In genomic region chr1:93461236-93461635, GRCh38 we compare ENCODE assay signal across 19 cellular contexts. TPM values are rescaled to one million over a fixed set of nuclear protein-coding genes. Genes with fewer than 3 reads are reported as not detected.
DNase-seq lines count a peak whose midpoint lies in the region; ATAC-seq, FAIRE-seq and TF ChIP-seq lines count a peak whose summit lies in the region.
"Had no signal": no experiment of that assay in that cellular context is flagged by ENCODE, and none has a peak within 500 bp of the region (broad histone marks: within the 10 kb centered on the region; RNA-seq: fewer than 3 reads in every experiment).

No MANE protein-coding gene starts in this region.

- FAIRE-seq in HepG2 (lab: Jason Lieb, UNC): no peak
- FAIRE-seq: A549, GM19239, HTR-8/SVneo had no signal

- no peak overlapping the region for H3K9ac ChIP-seq in HepG2 (ENCODE audit: insufficient read depth, low read depth, low read length)
- no peak overlapping the region for H3K9ac ChIP-seq in trophoblast cell (ENCODE audit: low read length)
- H3K9ac ChIP-seq: BLaER1 had no signal

- no peak for TF ChIP-seq CTCF in GM23338 (conservative IDR thresholded peaks at IDR 0.05; ENCODE audit: low read depth in 2 of 2)
- TF ChIP-seq CTCF in WTC11 (IDR thresholded peaks at IDR 0.05): no peak
- no peak for TF ChIP-seq CTCF in HepG2 (CRISPR knock-in tag; IDR thresholded peaks at IDR 0.05)
- no peak for TF ChIP-seq CTCF in testis (IDR thresholded peaks at IDR 0.05)
- no peak for TF ChIP-seq CTCF in thyroid gland (IDR thresholded peaks at IDR 0.05)

- peaks cover 33% of the 10 kb centered on the region for H3K4me1 Mint-ChIP-seq in GM23338
- peaks cover 46% of the 10 kb centered on the region for H3K4me1 Mint-ChIP-seq in WTC11
- H3K4me1 Mint-ChIP-seq in activated CD4-positive, alpha-beta memory T cell treated with anti-CD3 and anti-CD28 coated beads for 36 hours (ENCODE audit: low read depth): no peaks in the 10 kb centered on the region
- H3K4me1 Mint-ChIP-seq: CD14-positive monocyte; CD4-positive, alpha-beta memory T cell had no signal

- intact Hi-C loops in HepG2 (cut with micrococcal nuclease; ENCODE audit: unreplicated experiment): no loop called here
- intact Hi-C loops in testis (cut with DNase I; ENCODE audit: low total_unique reads): no loop called here
- intact Hi-C loops in thyroid gland (cut with DNase I): no loop called here
- intact Hi-C loops in activated CD4-positive, alpha-beta memory T cell treated with anti-CD3 and anti-CD28 coated beads for 36 hours (cut with micrococcal nuclease): no loop called here

- H3K9me3 ChIP-seq in HepG2 (ENCODE audit: low read length): no peaks in the 10 kb centered on the region
- no peaks in the 10 kb centered on the region for H3K9me3 ChIP-seq in trophoblast cell (ENCODE audit: insufficient read depth, low read depth, low read length)
- H3K9me3 ChIP-seq in testis: no peaks in the 10 kb centered on the region
- H3K9me3 ChIP-seq in thyroid gland: no peaks in the 10 kb centered on the region
- H3K9me3 ChIP-seq: A549 had no signal

- H3K27me3 ChIP-seq in GM23338 (ENCODE audit: insufficient read depth): no peaks in the 10 kb centered on the region
- no peaks in the 10 kb centered on the region for H3K27me3 ChIP-seq in HepG2 (ENCODE audit: control insufficient read depth in 1 of 2, insufficient read depth in 2 of 2, low read length in 2 of 2)
- H3K27me3 ChIP-seq in trophoblast cell (ENCODE audit: insufficient read depth, low read length): no peaks in the 10 kb centered on the region
- H3K27me3 ChIP-seq in testis: no peaks in the 10 kb centered on the region
- no peaks in the 10 kb centered on the region for H3K27me3 ChIP-seq in thyroid gland
- H3K27me3 ChIP-seq: BLaER1 had no signal

- H3K4me1 ChIP-seq in GM23338 (ENCODE audit: insufficient read depth): peaks cover 34% of the 10 kb centered on the region
- H3K4me1 ChIP-seq in HepG2 (ENCODE audit: insufficient read depth, low read length): peaks cover 18% of the 10 kb centered on the region
- no peaks in the 10 kb centered on the region for H3K4me1 ChIP-seq in trophoblast cell (ENCODE audit: control insufficient read depth in 1 of 2, insufficient read depth in 2 of 2, low read length in 2 of 2)
- no peaks in the 10 kb centered on the region for H3K4me1 ChIP-seq in testis
- no peaks in the 10 kb centered on the region for H3K4me1 ChIP-seq in thyroid gland
- H3K4me1 ChIP-seq: A549, BLaER1 had no signal

- peaks cover 39% of the 10 kb centered on the region for H3K36me3 Mint-ChIP-seq in GM23338 (ENCODE audit: low read depth)
- H3K36me3 Mint-ChIP-seq in WTC11: peaks cover 27% of the 10 kb centered on the region
- no peaks in the 10 kb centered on the region for H3K36me3 Mint-ChIP-seq in activated CD4-positive, alpha-beta memory T cell treated with anti-CD3 and anti-CD28 coated beads for 36 hours
- H3K36me3 Mint-ChIP-seq: CD4-positive, alpha-beta memory T cell had no signal

- peaks cover 85% of the 10 kb centered on the region for H4K20me1 ChIP-seq in GM23338 (replicated peaks; ENCODE audit: insufficient read depth)
- H4K20me1 ChIP-seq in HepG2 (ENCODE audit: insufficient read depth, low read length): peaks cover 18% of the 10 kb centered on the region; the same call in 1 of the 2 replicates

- H3K79me1 ChIP-seq in trophoblast cell (ENCODE audit: low read length): no peaks in the 10 kb centered on the region

- in situ Hi-C loops in HepG2 (cut with HindIII; ENCODE audit: extremely low pct_ligation_motif_present, low pct_unique_long_range_greater_than_20kb): no loop called here

- no peak overlapping the region for H2BK5ac ChIP-seq in trophoblast cell (ENCODE audit: low read depth, low read length, poor library complexity)

- H2BK120ac ChIP-seq in trophoblast cell (ENCODE audit: insufficient read depth, low read length, poor library complexity): no peak overlapping the region

- WGBS in HepG2 (ENCODE audit: low lambda C conversion rate): 56% methylated on average over 5 of the region's 5 CpGs
- WGBS in trophoblast cell (ENCODE audit: extremely low coverage, insufficient coverage, insufficient read length): no CpG with 5 or more reads among the region's 5 CpGs
- WGBS in testis, 2 donors: 86 to 88% methylated on average over 5 of the region's 5 CpGs
- 91 to 95% methylated on average over 5 of the region's 5 CpGs for WGBS in thyroid gland, 2 donors

- H2AK5ac ChIP-seq in trophoblast cell (ENCODE audit: low read length): no peak overlapping the region

- H3K36me3 ChIP-seq in GM23338 (ENCODE audit: insufficient read depth) (peaks cover 6% of the 10 kb centered on the region; the same call in 1 of the 2 replicates), HepG2 (replicated peaks in 1 of 2; ENCODE audit: control insufficient read depth in 1 of 2, insufficient read depth in 2 of 2, low read length in 2 of 2) (peaks cover 6 to 11% of the 10 kb centered on the region in 2 experiments; a peak in 4 of 5 replicates), trophoblast cell (ENCODE audit: control insufficient read depth in 1 of 2, insufficient read depth in 2 of 2, low read length in 2 of 2) (peaks cover 2 to 9% of the 10 kb centered on the region in 2 experiments), testis (ENCODE audit: low read depth, missing control alignments) (no peaks in the 10 kb centered on the region), thyroid gland (no peaks in the 10 kb centered on the region)

- H3F3A ChIP-seq in GM23338 (replicated peaks; ENCODE audit: low read depth): no peaks in the 10 kb centered on the region

- no peak overlapping the region for H3K4me3 Mint-ChIP-seq in GM23338
- H3K4me3 Mint-ChIP-seq in WTC11: no peak overlapping the region
- H3K4me3 Mint-ChIP-seq in activated CD4-positive, alpha-beta memory T cell treated with anti-CD3 and anti-CD28 coated beads for 36 hours: no peak overlapping the region
- H3K4me3 Mint-ChIP-seq: CD14-positive monocyte; CD4-positive, alpha-beta memory T cell had no signal

- H3K9me2 ChIP-seq in GM23338 (ENCODE audit: insufficient read depth): no peaks in the 10 kb centered on the region

- H3K4ac ChIP-seq in trophoblast cell (ENCODE audit: low read depth, low read length): peak overlapping the region; percentile 49

- BruUV-seq in HepG2 (replicated peaks; lab: Mats Ljungman, UMichigan): no TSS peak

- TF ChIP-seq POLR2A in HepG2 (IDR thresholded peaks at IDR 0.05; ENCODE audit: insufficient read depth in 1 of 2, low read depth in 2 of 2, low read length in 2 of 2): no peak
- TF ChIP-seq POLR2A in testis (IDR thresholded peaks at IDR 0.05): no peak
- no peak for TF ChIP-seq POLR2A in thyroid gland (IDR thresholded peaks at IDR 0.05)

- no peak overlapping the region for H3K18ac ChIP-seq in trophoblast cell (ENCODE audit: low read length)

- TF ChIP-seq EP300 in HepG2 (IDR thresholded peaks at IDR 0.05; ENCODE audit: low read depth in 2 of 2, low read length in 2 of 2) (no peak), HepG2 (CRISPR knock-in tag; IDR thresholded peaks at IDR 0.05; ENCODE audit: borderline replicate concordance) (no peak)

- peak overlapping the region; percentile 67; the same call in 1 of the 2 replicates for H3K27ac ChIP-seq in GM23338 (ENCODE audit: low read depth)
- H3K27ac ChIP-seq in HepG2 (ENCODE audit: extremely low read length, insufficient read depth, low read length): peak overlapping the region; percentile 24
- no peak overlapping the region for H3K27ac ChIP-seq in trophoblast cell (ENCODE audit: low read depth, low read length)
- H3K27ac ChIP-seq in testis: no peak overlapping the region
- H3K27ac ChIP-seq in thyroid gland: no peak overlapping the region
- H3K27ac ChIP-seq: 22Rv1, A549, BLaER1 had no signal

- H3K23ac ChIP-seq in trophoblast cell (ENCODE audit: low read length): no peak overlapping the region

- H3K79me2 ChIP-seq in GM23338 (replicated peaks; ENCODE audit: insufficient read depth) (peaks cover 100% of the 10 kb centered on the region), HepG2 (ENCODE audit: insufficient read depth, low read length) (peaks cover 86% of the 10 kb centered on the region), trophoblast cell (ENCODE audit: control insufficient read depth, insufficient read depth, low read length, poor library complexity) (peaks cover 22% of the 10 kb centered on the region)

- H2AFZ ChIP-seq in GM23338 (no peak overlapping the region), HepG2 (ENCODE audit: low read length) (no peak overlapping the region), trophoblast cell (ENCODE audit: insufficient read depth, low read length, poor library complexity) (no peak overlapping the region)

- no peak overlapping the region for H4K12ac ChIP-seq in trophoblast cell (ENCODE audit: low read depth, low read length)

- H3K14ac ChIP-seq in trophoblast cell (ENCODE audit: low read length): no peak overlapping the region

- H4K91ac ChIP-seq in trophoblast cell (ENCODE audit: low read depth, low read length): no peak overlapping the region

- CTCF ChIA-PET in WTC11 (lab: Charles Lee): no interaction called here
- CTCF ChIA-PET in HepG2 (lab: Yijun Ruan, JAX; ENCODE audit: low intra/inter-chr PET ratio, low total read pairs): no interaction called here
- CTCF ChIA-PET in activated CD4-positive, alpha-beta memory T cell treated with anti-CD3 and anti-CD28 coated beads for 36 hours (lab: Charles Lee): no interaction called here

- H2BK12ac ChIP-seq in trophoblast cell (ENCODE audit: low read length): no peak overlapping the region

- H4K8ac ChIP-seq in trophoblast cell (ENCODE audit: low read depth, low read length): no peak overlapping the region

- H3K4me3 ChIP-seq in GM23338 (no peak overlapping the region), HepG2 (replicated peaks in 1 of 3; ENCODE audit: insufficient read depth in 1 of 3, low read depth in 2 of 3, low read length in 3 of 3) (no peak overlapping the region), trophoblast cell (ENCODE audit: low read depth, low read length) (no peak overlapping the region), testis (no peak overlapping the region), thyroid gland (replicated peaks in 1 of 3) (no peak overlapping the region)
- H3K4me3 ChIP-seq: A549, BLaER1 had no signal

- no peak overlapping the region for H3K4me2 ChIP-seq in GM23338
- no peak overlapping the region; the same call in 1 of the 2 replicates for H3K4me2 ChIP-seq in HepG2 (ENCODE audit: low read depth, low read length)
- H3K4me2 ChIP-seq in trophoblast cell (ENCODE audit: low read length): no peak overlapping the region
- H3K4me2 ChIP-seq: A549, BLaER1 had no signal

- DNase-seq in GM23338 (ENCODE audit: low spot score): peak; percentile 32
- DNase-seq in WTC11 (ENCODE audit: low spot score): no peak
- peak; percentile 9 for DNase-seq in HepG2 (ENCODE audit: low spot score)
- DNase-seq in trophoblast cell: no peak
- no peak for DNase-seq in COR-L47 (lab: John Stamatoyannopoulos, UW)
- DNase-seq in testis: no peak
- no peak for DNase-seq in thyroid gland
- DNase-seq in activated CD4-positive, alpha-beta memory T cell treated with anti-CD3 and anti-CD28 coated beads for 36 hours: no peak
- DNase-seq: Calu3; CD4-positive, alpha-beta memory T cell; DMS79 treated with DMSO at 0.1 percent for 48 hours; GF-D8; H7 had no signal

- peaks cover 15% of the 10 kb centered on the region for H3K9me3 Mint-ChIP-seq in GM23338
- H3K9me3 Mint-ChIP-seq in WTC11: peaks cover 16% of the 10 kb centered on the region
- peaks cover 7% of the 10 kb centered on the region for H3K9me3 Mint-ChIP-seq in activated CD4-positive, alpha-beta memory T cell treated with anti-CD3 and anti-CD28 coated beads for 36 hours

- TF ChIP-seq RAD21 in HepG2 (CRISPR knock-in tag; IDR thresholded peaks at IDR 0.05): no peak

- H3K27me3 Mint-ChIP-seq in GM23338 (ENCODE audit: insufficient read depth, low read depth, poor library complexity): peaks cover 3% of the 10 kb centered on the region
- no peaks in the 10 kb centered on the region for H3K27me3 Mint-ChIP-seq in WTC11 (ENCODE audit: low read depth)
- H3K27me3 Mint-ChIP-seq in activated CD4-positive, alpha-beta memory T cell treated with anti-CD3 and anti-CD28 coated beads for 36 hours: no peaks in the 10 kb centered on the region

- ATAC-seq in GM23338: peak; percentile 67
- ATAC-seq in WTC11: no peak; the same call in 1 of the 2 replicates
- no peak for ATAC-seq in HepG2
- ATAC-seq: A549 had no signal

- H3K27ac Mint-ChIP-seq in GM23338 (no peak overlapping the region; the same call in 1 of the 2 replicates), WTC11 (peak overlapping the region; percentile 63; the same call in 1 of the 2 replicates)
- no peak overlapping the region for H3K27ac Mint-ChIP-seq in activated CD4-positive, alpha-beta memory T cell treated with anti-CD3 and anti-CD28 coated beads for 36 hours
- H3K27ac Mint-ChIP-seq: CD14-positive monocyte; CD4-positive, alpha-beta memory T cell had no signal

- POLR2A ChIA-PET in WTC11 (lab: Charles Lee) (no interaction called here), HepG2 (lab: Yijun Ruan, JAX) (no interaction called here)
- POLR2A ChIA-PET in activated CD4-positive, alpha-beta memory T cell treated with anti-CD3 and anti-CD28 coated beads for 36 hours (lab: Charles Lee): no interaction called here

RNA-seq across cellular contexts. Expression of gene FNBP1L, which starts 13.3 kb away (rescaled TPM):
- total RNA-seq in GM23338 (2014; rRNA removed; shearing (Covaris generic)): 114 and 132 TPM in 2 replicates
- polyA plus RNA-seq in GM23338 (2016; fragmentation: Nextera tagmentation; extraction: Ambion mirVana): 48.7 and 56.3 TPM in 2 replicates
- total RNA-seq in WTC11 (2021): 79.1 to 81.8 TPM (median 79.6 TPM) in 3 replicates
- total RNA-seq in HepG2 (2016; rRNA removed; fragmentation: Illumina TruSeq; extraction: Trizol): 27.1 and 41.3 TPM in 2 replicates
- 2.3 and 3.3 TPM in 2 replicates for total RNA-seq in HepG2 (2016; cell fraction: cytosol; rRNA removed; fragmentation: Illumina TruSeq; extraction: Trizol; ENCODE audit: low read depth)
- 27.1 and 40.1 TPM in 2 replicates for total RNA-seq in HepG2 (2016; cell fraction: insoluble cytoplasmic fraction; rRNA removed; fragmentation: Illumina TruSeq; extraction: Trizol)
- total RNA-seq in HepG2 (2016; cell fraction: membrane; rRNA removed; fragmentation: Illumina TruSeq; extraction: Trizol): 10.8 and 11.9 TPM in 2 replicates
- total RNA-seq in HepG2 (2016; cell fraction: nucleus; rRNA removed; fragmentation: Illumina TruSeq; extraction: Trizol): 28.0 and 31.5 TPM in 2 replicates
- polyA plus RNA-seq in HepG2 (2011; rRNA removed): 21.6 and 24.1 TPM in 2 replicates
- polyA plus RNA-seq in HepG2 (2011; cell fraction: cytosol; rRNA removed): 10.5 and 18.1 TPM in 2 replicates
- polyA plus RNA-seq in HepG2 (2011; cell fraction: nucleus; rRNA removed): 12.7 and 16.6 TPM in 2 replicates
- polyA plus RNA-seq in HepG2 (2012): 28.0 and 34.5 TPM in 2 replicates
- polyA plus RNA-seq in HepG2 (2016; cell fraction: cytosol; fragmentation: Illumina TruSeq; extraction: Trizol; ENCODE audit: low read depth): 1.2 and 1.5 TPM in 2 replicates
- 31.4 and 32.8 TPM in 2 replicates for polyA plus RNA-seq in HepG2 (2016; cell fraction: insoluble cytoplasmic fraction; fragmentation: Illumina TruSeq; extraction: Trizol; ENCODE audit: low read depth)
- polyA plus RNA-seq in HepG2 (2016; cell fraction: membrane; fragmentation: Illumina TruSeq; extraction: Trizol; ENCODE audit: low read depth): 5.1 and 5.4 TPM in 2 replicates
- 22.9 and 23.6 TPM in 2 replicates for polyA plus RNA-seq in HepG2 (2016; cell fraction: nucleus; fragmentation: Illumina TruSeq; extraction: Trizol; ENCODE audit: insufficient read depth, low read depth)
- 8.9 and 25.8 TPM in 2 replicates for polyA minus RNA-seq in HepG2 (2011; rRNA and poly(A)+ RNA removed; ENCODE audit: low replicate concordance)
- 21.8 and 28.5 TPM in 2 replicates for polyA minus RNA-seq in HepG2 (2011; cell fraction: cytosol; rRNA and poly(A)+ RNA removed)
- polyA minus RNA-seq in HepG2 (2011; cell fraction: nucleus; rRNA and poly(A)+ RNA removed): 101 and 102 TPM in 2 replicates
- polyA plus RNA-seq in trophoblast cell (2013): 82.4 and 84.4 TPM in 2 replicates
- total RNA-seq in testis: 10 to 100 TPM; 46.5 to 54.4 TPM
- 21.9 TPM for polyA plus RNA-seq in testis (ENCODE audit: insufficient read depth, low read depth, low replicate concordance)
- 10 to 100 TPM; 68.7 to 86.0 (median 72.9) TPM for total RNA-seq in thyroid gland
- 1 to 10 TPM in 1 of 2 experiments, under 1 TPM in 1; 0.81 to 1.2 TPM for total RNA-seq in activated CD4-positive, alpha-beta memory T cell treated with anti-CD3 and anti-CD28 coated beads for 36 hours

Comparison
In these comparisons a context has a peak if more than half of its experiments do, and no peak if none do; other contexts are left out.
1. DNase-seq: peak in GM23338 (single experiment) and HepG2 (single experiment); none in WTC11 (single experiment), trophoblast cell (0 of 2), COR-L47 (single experiment), testis (single experiment), thyroid gland (0 of 2) and activated CD4-positive, alpha-beta memory T cell treated with anti-CD3 and anti-CD28 coated beads for 36 hours (single experiment).
2. H3K27ac ChIP-seq: peak in GM23338 (single experiment) and HepG2 (single experiment); none in trophoblast cell (single experiment), testis (0 of 2) and thyroid gland (0 of 3).